In genomic region chr5:83401775-83402174, GRCh38 we compare ENCODE assay signal across 27 cellular contexts.
DNase-seq lines count a peak whose midpoint lies in the region; ATAC-seq, FAIRE-seq and TF ChIP-seq lines count a peak whose summit lies in the region.
"Had no signal": no experiment of that assay in that cellular context is flagged by ENCODE, and none has a peak within 500 bp of the region (broad histone marks: within the 10 kb centered on the region; RNA-seq: fewer than 3 reads in every experiment).

No MANE protein-coding gene starts in this region.

- DNase-seq in GM18507 (ENCODE audit: extremely low spot score, insufficient read length, low read depth): no peak
- no peak for DNase-seq in nephron progenitor cell
- no peak for DNase-seq in CD8-positive, alpha-beta T cell
- DNase-seq: activated CD4-positive, CD25-positive, alpha-beta regulatory T cell treated with anti-CD3 and anti-CD28 coated beads, Interleukin-2, amount 50 U/mL, for 72 hours; activated CD8-positive, alpha-beta T cell treated with anti-CD3 and anti-CD28 coated beads for 36 hours; activated effector memory CD4-positive, alpha-beta T cell treated with anti-CD3 and anti-CD28 coated beads, Interleukin-2, amount 50 U/mL, for 16 hours; activated naive CD8-positive, alpha-beta T cell treated with anti-CD3 and anti-CD28 coated beads, Interleukin-2, amount 50 U/mL, for 24 hours; activated T-cell treated with anti-CD3 and anti-CD28 coated beads for 4 hours; brain microvascular endothelial cell; CD8-positive, alpha-beta memory T cell; effector memory CD8-positive, alpha-beta T cell; kidney; lower lobe of right lung; NCI-H1092; NCI-H2029 treated with DMSO at 0.1 percent for 48 hours; NCI-H446 treated with DMSO at 0.1 percent for 48 hours; stimulated activated CD4-positive, alpha-beta T cell treated with anti-CD3 and anti-CD28 coated beads, Interleukin-12 subunit alpha, Interleukin-12 subunit beta, amount 100 ng/mL, for 4 hours; tibial artery had no signal

- H3K9ac ChIP-seq in OCI-LY3 (ENCODE audit: low read length): no peak overlapping the region

- no peak overlapping the region for H3K4me3 Mint-ChIP-seq in nephron progenitor cell
- H3K4me3 Mint-ChIP-seq in CD8-positive, alpha-beta T cell: no peak overlapping the region
- H3K4me3 Mint-ChIP-seq: activated CD8-positive, alpha-beta T cell treated with anti-CD3 and anti-CD28 coated beads for 36 hours; activated naive CD8-positive, alpha-beta T cell treated with anti-CD3 and anti-CD28 coated beads, Interleukin-2, amount 50 U/mL, for 24 hours; CD8-positive, alpha-beta memory T cell; effector memory CD8-positive, alpha-beta T cell; stimulated activated naive CD8-positive, alpha-beta T cell treated with anti-CD3 and anti-CD28 coated beads, Interleukin-15, Interleukin-2, amounts not matched to agents 100 ng/mL and 50 ng/mL, for 24 hours had no signal

- peak overlapping the region; percentile 63 for H3K27ac ChIP-seq in OCI-LY3 (ENCODE audit: low read length)
- no peak overlapping the region for H3K27ac ChIP-seq in CD8-positive, alpha-beta T cell (ENCODE audit: low read depth, low read length)
- H3K27ac ChIP-seq: brain microvascular endothelial cell, esophagus muscularis mucosa, lower lobe of right lung, right atrium auricular region, tibial artery had no signal

- no peaks in the 10 kb centered on the region for H3K27me3 Mint-ChIP-seq in nephron progenitor cell (ENCODE audit: low read depth, poor library complexity)
- H3K27me3 Mint-ChIP-seq in CD8-positive, alpha-beta T cell (ENCODE audit: low read depth): no peaks in the 10 kb centered on the region
- H3K27me3 Mint-ChIP-seq: activated CD8-positive, alpha-beta T cell treated with anti-CD3 and anti-CD28 coated beads for 36 hours; activated naive CD8-positive, alpha-beta T cell treated with anti-CD3 and anti-CD28 coated beads, Interleukin-2, amount 50 U/mL, for 24 hours; CD8-positive, alpha-beta memory T cell; effector memory CD8-positive, alpha-beta T cell; stimulated activated naive CD8-positive, alpha-beta T cell treated with anti-CD3 and anti-CD28 coated beads, Interleukin-15, Interleukin-2, amounts not matched to agents 100 ng/mL and 50 ng/mL, for 24 hours had no signal

- POLR2A ChIA-PET in CD8-positive, alpha-beta T cell (lab: Charles Lee): no interaction called here

- no peak overlapping the region for H3K4me3 ChIP-seq in OCI-LY3 (ENCODE audit: low read length)
- no peak overlapping the region for H3K4me3 ChIP-seq in CD8-positive, alpha-beta T cell (ENCODE audit: low read depth, low read length)
- H3K4me3 ChIP-seq: esophagus muscularis mucosa, K562, lower lobe of right lung, right atrium auricular region, tibial artery had no signal

- TF ChIP-seq CTCF in OCI-LY3 (IDR thresholded peaks at IDR 0.05; ENCODE audit: low read depth, low read length): no peak
- no peak for TF ChIP-seq CTCF in nephron progenitor cell (IDR thresholded peaks at IDR 0.05)
- no peak for TF ChIP-seq CTCF in CD8-positive, alpha-beta T cell (IDR thresholded peaks at IDR 0.05)

- no peaks in the 10 kb centered on the region for H3K27me3 ChIP-seq in OCI-LY3 (ENCODE audit: low read depth, low read length)
- no peaks in the 10 kb centered on the region for H3K27me3 ChIP-seq in CD8-positive, alpha-beta T cell (ENCODE audit: insufficient read depth, low read length)
- H3K27me3 ChIP-seq: brain microvascular endothelial cell, esophagus muscularis mucosa, right atrium auricular region, tibial artery had no signal

- ATAC-seq in HG03354 (IDR thresholded peaks at IDR 0.05; ENCODE audit: poor library complexity, severe bottlenecking, unreplicated experiment) (peak; percentile 18), GM18867 (IDR thresholded peaks at IDR 0.05; ENCODE audit: unreplicated experiment) (no peak), GM18502 (IDR thresholded peaks at IDR 0.05; ENCODE audit: poor library complexity, unreplicated experiment) (no peak)
- no peak for ATAC-seq in CD8-positive, alpha-beta T cell
- ATAC-seq: activated CD8-positive, alpha-beta T cell treated with anti-CD3 and anti-CD28 coated beads for 36 hours; activated naive CD8-positive, alpha-beta T cell treated with anti-CD3 and anti-CD28 coated beads, Interleukin-2, amount 50 U/mL, for 24 hours; effector memory CD8-positive, alpha-beta T cell; K562; lower lobe of right lung had no signal

- H3K4me1 Mint-ChIP-seq in nephron progenitor cell: peaks cover 12% of the 10 kb centered on the region
- H3K4me1 Mint-ChIP-seq in CD8-positive, alpha-beta T cell (ENCODE audit: low read depth): no peaks in the 10 kb centered on the region
- H3K4me1 Mint-ChIP-seq: activated naive CD8-positive, alpha-beta T cell treated with anti-CD3 and anti-CD28 coated beads, Interleukin-2, amount 50 U/mL, for 24 hours had no signal

- FAIRE-seq in GM18507 (lab: Jason Lieb, UNC): peak; percentile 5
- FAIRE-seq: H54, K562, kidney had no signal

- H3K9me3 ChIP-seq in OCI-LY3 (ENCODE audit: insufficient read depth, low read length): no peaks in the 10 kb centered on the region
- no peaks in the 10 kb centered on the region for H3K9me3 ChIP-seq in CD8-positive, alpha-beta T cell (ENCODE audit: low read length)
- H3K9me3 ChIP-seq: esophagus muscularis mucosa, lower lobe of right lung, right atrium auricular region, tibial artery had no signal

- no peaks in the 10 kb centered on the region for H3K36me3 Mint-ChIP-seq in nephron progenitor cell (ENCODE audit: low read depth)
- H3K36me3 Mint-ChIP-seq in CD8-positive, alpha-beta T cell: no peaks in the 10 kb centered on the region
- H3K36me3 Mint-ChIP-seq: CD8-positive, alpha-beta memory T cell had no signal

- no peaks in the 10 kb centered on the region for H4K20me1 ChIP-seq in OCI-LY3 (ENCODE audit: insufficient read depth, low read length)

- intact Hi-C loops in CD8-positive, alpha-beta T cell (cut with DNase I, micrococcal nuclease): no loop called here

- CTCF ChIA-PET in CD8-positive, alpha-beta T cell (lab: Charles Lee): no interaction called here

- H3K27ac Mint-ChIP-seq in nephron progenitor cell: peak overlapping the region; percentile 52
- no peak overlapping the region for H3K27ac Mint-ChIP-seq in CD8-positive, alpha-beta T cell
- H3K27ac Mint-ChIP-seq: activated CD8-positive, alpha-beta T cell treated with anti-CD3 and anti-CD28 coated beads for 36 hours; activated naive CD8-positive, alpha-beta T cell treated with anti-CD3 and anti-CD28 coated beads, Interleukin-2, amount 50 U/mL, for 24 hours; CD8-positive, alpha-beta memory T cell; effector memory CD8-positive, alpha-beta T cell; stimulated activated naive CD8-positive, alpha-beta T cell treated with anti-CD3 and anti-CD28 coated beads, Interleukin-15, Interleukin-2, amounts not matched to agents 100 ng/mL and 50 ng/mL, for 24 hours had no signal

- peaks cover 27% of the 10 kb centered on the region for H3K4me1 ChIP-seq in OCI-LY3 (ENCODE audit: low read length)
- no peaks in the 10 kb centered on the region for H3K4me1 ChIP-seq in CD8-positive, alpha-beta T cell (ENCODE audit: insufficient read depth, low read length)
- H3K4me1 ChIP-seq: esophagus muscularis mucosa, lower lobe of right lung, tibial artery had no signal

- no peaks in the 10 kb centered on the region for H3K79me2 ChIP-seq in OCI-LY3 (ENCODE audit: low read length)

- peak overlapping the region; percentile 94 for H2AFZ ChIP-seq in OCI-LY3 (ENCODE audit: low read depth, low read length)

- peaks cover 8% of the 10 kb centered on the region for H3K9me3 Mint-ChIP-seq in nephron progenitor cell
- no peaks in the 10 kb centered on the region for H3K9me3 Mint-ChIP-seq in CD8-positive, alpha-beta T cell
- H3K9me3 Mint-ChIP-seq: activated CD8-positive, alpha-beta T cell treated with anti-CD3 and anti-CD28 coated beads for 36 hours; activated naive CD8-positive, alpha-beta T cell treated with anti-CD3 and anti-CD28 coated beads, Interleukin-2, amount 50 U/mL, for 24 hours; effector memory CD8-positive, alpha-beta T cell; stimulated activated naive CD8-positive, alpha-beta T cell treated with anti-CD3 and anti-CD28 coated beads, Interleukin-15, Interleukin-2, amounts not matched to agents 100 ng/mL and 50 ng/mL, for 24 hours had no signal

- H3K4me2 ChIP-seq in OCI-LY3 (ENCODE audit: low read length): peak overlapping the region; percentile 58

- no peaks in the 10 kb centered on the region for H3K36me3 ChIP-seq in OCI-LY3 (replicated peaks; ENCODE audit: low read depth, low read length)
- H3K36me3 ChIP-seq in CD8-positive, alpha-beta T cell (ENCODE audit: insufficient read depth, low read length): no peaks in the 10 kb centered on the region
- H3K36me3 ChIP-seq: brain microvascular endothelial cell, esophagus muscularis mucosa, lower lobe of right lung, right atrium auricular region, tibial artery had no signal
